ENCODE assay signal across 13 cellular contexts in genomic region chr11:8207080-8208000, GRCh38. TPM values are rescaled to one million over a fixed set of nuclear protein-coding genes. Genes with fewer than 3 reads are reported as not detected.
A peak's percentile ranks its signal among the peaks of the same experiment; 100 is the strongest.
DNase-seq lines count a peak whose midpoint lies in the region; ATAC-seq and TF ChIP-seq lines count a peak whose summit lies in the region.
"Had no signal": no experiment of that assay in that cellular context is flagged by ENCODE, and none has a peak within 500 bp of the region (broad histone marks: within the 10 kb centered on the region; RNA-seq: fewer than 3 reads in every experiment).

No MANE protein-coding gene starts in this region.

- peaks cover 0 to 36% (median 7%) of the 10 kb centered on the region in 12 donors for H3K4me1 ChIP-seq in heart left ventricle
- peaks cover 0 to 7% of the 10 kb centered on the region in 2 donors for H3K4me1 ChIP-seq in thoracic aorta (ENCODE audit: control insufficient read depth in 1 of 2, low read depth in 2 of 2)
- H3K4me1 ChIP-seq in vagina, result no peaks in the 10 kb centered on the region
- H3K4me1 ChIP-seq: gastrocnemius medialis had no signal

- H3K9me3 ChIP-seq in heart left ventricle, result no peaks in the 10 kb centered on the region
- H3K9me3 ChIP-seq in thoracic aorta, result no peaks in the 10 kb centered on the region
- no peaks in the 10 kb centered on the region for H3K9me3 ChIP-seq in vagina
- H3K9me3 ChIP-seq: gastrocnemius medialis had no signal

- H3K36me3 ChIP-seq in heart left ventricle (no peaks in the 10 kb centered on the region), thoracic aorta (no peaks in the 10 kb centered on the region), vagina (no peaks in the 10 kb centered on the region)
- H3K36me3 ChIP-seq: gastrocnemius medialis had no signal

- DNase-seq in heart left ventricle, result no peak
- DNase-seq in Right ventricle myocardium superior, result no peak
- no peak for DNase-seq in memory B cell (ENCODE audit: low spot score in 2 of 2)
- DNase-seq in thoracic aorta (ENCODE audit: low spot score), result no peak
- DNase-seq in type B pancreatic cell (ENCODE audit: extremely low spot score, unreplicated experiment), result no peak
- no peak for DNase-seq in activated CD4-positive, alpha-beta T cell treated with anti-CD3 and anti-CD28 coated beads for 1 hour
- DNase-seq in vagina (ENCODE audit: extremely low spot score in 2 of 2), result no peak
- DNase-seq: activated effector memory CD4-positive, alpha-beta T cell treated with Interleukin-2 at 50 U/mL for 16 hours; NCI-H1048 had no signal

- H3K4me3 ChIP-seq in heart left ventricle, result peak overlapping the region in 4 of 12 donors; percentile 2 to 44 (median 36)
- peak overlapping the region; percentile 50 for H3K4me3 ChIP-seq in thoracic aorta
- no peak overlapping the region for H3K4me3 ChIP-seq in vagina

- peaks cover 6% of the 10 kb centered on the region for H3K27me3 Mint-ChIP-seq in brain
- H3K27me3 Mint-ChIP-seq in memory B cell, result no peaks in the 10 kb centered on the region
- peaks cover 20% of the 10 kb centered on the region for H3K27me3 Mint-ChIP-seq in type B pancreatic cell

- peak overlapping the region; percentile 20 to 84 (median 74) for H3K4me3 Mint-ChIP-seq in brain
- peak overlapping the region; percentile 81 for H3K4me3 Mint-ChIP-seq in memory B cell
- no peak overlapping the region for H3K4me3 Mint-ChIP-seq in type B pancreatic cell

- no peak for TF ChIP-seq CTCF in heart left ventricle (IDR thresholded peaks at IDR 0.05)
- no peak for TF ChIP-seq CTCF in brain (conservative IDR thresholded peaks at IDR 0.05)
- TF ChIP-seq CTCF in thoracic aorta (IDR thresholded peaks at IDR 0.05), result no peak
- no peak for TF ChIP-seq CTCF in type B pancreatic cell (conservative IDR thresholded peaks at IDR 0.05)
- TF ChIP-seq CTCF in vagina (IDR thresholded peaks at IDR 0.05), result no peak

- H3K9me3 Mint-ChIP-seq in brain (no peaks in the 10 kb centered on the region), memory B cell (no peaks in the 10 kb centered on the region), type B pancreatic cell (no peaks in the 10 kb centered on the region)

- H3K36me3 Mint-ChIP-seq in brain (no peaks in the 10 kb centered on the region), memory B cell (no peaks in the 10 kb centered on the region), type B pancreatic cell (no peaks in the 10 kb centered on the region)

- H3K27me3 ChIP-seq in heart left ventricle, result peaks cover 0 to 29% (median 0%) of the 10 kb centered on the region in 9 donors
- H3K27me3 ChIP-seq in thoracic aorta (replicated peaks; ENCODE audit: insufficient read depth), result no peaks in the 10 kb centered on the region
- no peaks in the 10 kb centered on the region for H3K27me3 ChIP-seq in vagina

- peaks cover 65% of the 10 kb centered on the region for H3K4me1 Mint-ChIP-seq in brain
- peaks cover 22% of the 10 kb centered on the region for H3K4me1 Mint-ChIP-seq in memory B cell
- H3K4me1 Mint-ChIP-seq in type B pancreatic cell (ENCODE audit: unreplicated experiment), result peaks cover 6% of the 10 kb centered on the region

- H3K27ac Mint-ChIP-seq in brain, result peak overlapping the region; percentile 85 to 95 (median 89)
- peak overlapping the region; percentile 46 for H3K27ac Mint-ChIP-seq in memory B cell
- H3K27ac Mint-ChIP-seq in type B pancreatic cell, result no peak overlapping the region

- intact Hi-C loops in heart left ventricle (cut with DNase I), result loop anchor here in 2 of 10 donors (5.0 to 10.0 kb wide), 2 partner anchors 200 to 827 kb away; no protein-coding TSS in a partner anchor
- intact Hi-C loops in Right ventricle myocardium superior (cut with DNase I), result no loop called here
- intact Hi-C loops in vagina (cut with DNase I), result no loop called here

- no peak for ATAC-seq in heart left ventricle
- ATAC-seq in Right ventricle myocardium superior (ENCODE audit: poor library complexity), result no peak
- ATAC-seq in memory B cell (ENCODE audit: low read depth), result no peak
- ATAC-seq in thoracic aorta (ENCODE audit: insufficient number of reproducible peaks, low FRiP score, low read depth), result no peak
- ATAC-seq: gastrocnemius medialis had no signal

- TF ChIP-seq POLR2A in heart left ventricle (IDR thresholded peaks at IDR 0.05) (no peak), vagina (IDR thresholded peaks at IDR 0.05) (no peak)

- peak overlapping the region in 7 of 12 donors; percentile 18 to 94 (median 57) for H3K27ac ChIP-seq in heart left ventricle
- peak overlapping the region in 1 of 2 donors; percentile 31 for H3K27ac ChIP-seq in thoracic aorta
- no peak overlapping the region for H3K27ac ChIP-seq in vagina

- 45 to 52% (median 49%) methylated on average over 20 of the region's 20 CpGs for WGBS in heart left ventricle, 4 donors

RNA-seq across cellular contexts. Expression of gene RIC3, which starts 38.5 kb away (rescaled TPM):
- total RNA-seq in heart left ventricle, result 10 to 100 TPM in 5 of 9 donors, 1 to 10 TPM in 4; 3.1 to 16.3 (median 10.6) TPM
- 1 to 10 TPM; 5.0 to 8.6 TPM for polyA plus RNA-seq in heart left ventricle
- 11.1 TPM for total RNA-seq in Right ventricle myocardium superior
- polyA plus RNA-seq in brain (ENCODE audit: insufficient read depth, low read depth, low replicate concordance), result 4.9 TPM
- total RNA-seq in thoracic aorta, result 10 to 100 TPM; 13.1 to 17.7 TPM
- 7.0 and 12.0 TPM in 2 replicates for total RNA-seq in type B pancreatic cell (ENCODE audit: low replicate concordance)
- total RNA-seq in vagina, result 17.7 TPM

RNA-seq across cellular contexts. Expression of gene LMO1, which starts 56.3 kb away (rescaled TPM):
- total RNA-seq in heart left ventricle (1 to 10 TPM in 6 of 9 donors, under 1 TPM in 2, not detected in 1; 0.75 to 4.1 (median 2.4) TPM), Right ventricle myocardium superior (2.3 TPM), thoracic aorta (not detected), type B pancreatic cell (ENCODE audit: low replicate concordance) (2.1 and 2.7 TPM in 2 replicates), vagina (not detected)
- polyA plus RNA-seq in heart left ventricle (1 to 10 TPM in 1 of 2 donors, under 1 TPM in 1; 0.42 to 2.2 TPM), brain (ENCODE audit: insufficient read depth, low read depth, low replicate concordance) (0.93 TPM)
- total RNA-seq: Daoy, ureter had no signal
